In genomic region chr3:161422171-161422693, GRCh38 we compare ENCODE assay signal across 1 cellular context.
TF ChIP-seq lines count a peak whose summit lies in the region.

No MANE protein-coding gene starts in this region.

TF ChIP-seq in HepG2, 621 proteins besides CTCF, POLR2A, EP300 and RAD21 (continued from another document):
- TF ChIP-seq ZNF503 (CRISPR knock-in tag; IDR thresholded peaks at IDR 0.05) (no peak), NR2F6 (IDR thresholded peaks at IDR 0.05) (peak; percentile 51; the same call in 1 of the 2 replicates), NR2F6 (CRISPR knock-in tag; IDR thresholded peaks at IDR 0.05) (0 out of 2 replicates have a peak, but pooled peaks have one; percentile 35), TFAP4 (IDR thresholded peaks at IDR 0.05; ENCODE audit: borderline replicate concordance, low read depth) (peak; percentile 57; the same call in 1 of the 2 replicates), ZNF224 (CRISPR knock-in tag; IDR thresholded peaks at IDR 0.05) (no peak), SP5 (CRISPR knock-in tag; IDR thresholded peaks at IDR 0.05; ENCODE audit: borderline replicate concordance, low read depth) (no peak), BRF2 (CRISPR knock-in tag; IDR thresholded peaks at IDR 0.05) (no peak)
- TF ChIP-seq, protein P1, sequence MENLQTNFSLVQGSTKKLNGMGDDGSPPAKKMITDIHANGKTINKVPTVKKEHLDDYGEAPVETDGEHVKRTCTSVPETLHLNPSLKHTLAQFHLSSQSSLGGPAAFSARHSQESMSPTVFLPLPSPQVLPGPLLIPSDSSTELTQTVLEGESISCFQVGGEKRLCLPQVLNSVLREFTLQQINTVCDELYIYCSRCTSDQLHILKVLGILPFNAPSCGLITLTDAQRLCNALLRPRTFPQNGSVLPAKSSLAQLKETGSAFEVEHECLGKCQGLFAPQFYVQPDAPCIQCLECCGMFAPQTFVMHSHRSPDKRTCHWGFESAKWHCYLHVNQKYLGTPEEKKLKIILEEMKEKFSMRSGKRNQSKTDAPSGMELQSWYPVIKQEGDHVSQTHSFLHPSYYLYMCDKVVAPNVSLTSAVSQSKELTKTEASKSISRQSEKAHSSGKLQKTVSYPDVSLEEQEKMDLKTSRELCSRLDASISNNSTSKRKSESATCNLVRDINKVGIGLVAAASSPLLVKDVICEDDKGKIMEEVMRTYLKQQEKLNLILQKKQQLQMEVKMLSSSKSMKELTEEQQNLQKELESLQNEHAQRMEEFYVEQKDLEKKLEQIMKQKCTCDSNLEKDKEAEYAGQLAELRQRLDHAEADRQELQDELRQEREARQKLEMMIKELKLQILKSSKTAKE (CRISPR knock-in tag; IDR thresholded peaks at IDR 0.05; ENCODE audit: borderline replicate concordance): no peak
